ENCODE assay signal across 8 cellular contexts in the genomic region with DNA sequence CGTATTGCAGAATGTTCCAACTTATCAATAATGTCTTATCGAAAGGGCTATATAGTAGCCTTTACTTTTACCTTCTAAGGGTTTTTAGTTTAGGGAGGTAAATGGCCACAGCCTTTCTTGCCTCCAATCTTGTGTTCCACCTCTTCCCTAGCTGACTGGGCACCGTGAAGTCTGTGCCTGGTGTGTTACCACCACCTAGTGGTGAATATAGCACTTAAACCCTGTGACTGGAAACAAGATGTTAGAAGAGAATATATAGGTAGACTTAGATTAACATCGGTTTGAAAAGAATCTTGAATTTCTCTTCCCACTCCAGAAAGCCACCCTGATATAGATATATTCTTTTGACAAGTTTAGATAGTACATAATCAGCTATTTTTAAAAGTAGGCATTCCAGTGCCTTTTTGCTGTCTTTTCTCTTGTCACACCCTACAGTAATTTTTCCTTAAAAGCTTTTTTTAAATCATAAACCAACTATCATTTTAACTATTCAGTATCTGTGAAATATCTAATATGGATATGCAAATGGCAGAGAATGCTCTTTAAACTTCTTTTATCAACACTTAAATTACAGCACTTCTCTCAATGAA. TPM values are rescaled to one million over a fixed set of nuclear protein-coding genes. Genes with fewer than 3 reads are reported as not detected.
DNase-seq lines count a peak whose midpoint lies in the region; ATAC-seq and TF ChIP-seq lines count a peak whose summit lies in the region.

No MANE protein-coding gene starts in this region.

- no peaks in the 10 kb centered on the region for H3K36me3 ChIP-seq in psoas muscle (ENCODE audit: insufficient read depth in 1 of 2, low read depth in 1 of 2)

- POLR2A ChIA-PET in RWPE1 (lab: Yijun Ruan, JAX; ENCODE audit: low non-redundant PET), result no interaction called here

- no peaks in the 10 kb centered on the region for H3K9me3 ChIP-seq in psoas muscle

- H3K4me1 ChIP-seq in psoas muscle, result no peaks in the 10 kb centered on the region

- H3K36me3 Mint-ChIP-seq in activated naive CD4-positive, alpha-beta T cell treated with anti-CD3 and anti-CD28 coated beads, Interleukin-2, amount 50 U/mL, for 72 hours, result no peaks in the 10 kb centered on the region

- H3K27ac Mint-ChIP-seq in activated naive CD4-positive, alpha-beta T cell treated with anti-CD3 and anti-CD28 coated beads, Interleukin-2, amount 50 U/mL, for 72 hours, result no peak overlapping the region

- no peak overlapping the region for H3K4me3 ChIP-seq in psoas muscle

- CTCF ChIA-PET in RWPE1 (lab: Yijun Ruan, JAX), result interaction anchor here (0.5 to 1.7 kb wide), 15 partner anchors 8 to 1226 kb away, joined by 3 to 11 read pairs (median 4); no protein-coding TSS in a partner anchor

- peak; percentile 97 for ATAC-seq in GM21526 (IDR thresholded peaks at IDR 0.05; ENCODE audit: low FRiP score, unreplicated experiment)
- peak; percentile 84 to 89 for ATAC-seq in activated naive CD4-positive, alpha-beta T cell treated with anti-CD3 and anti-CD28 coated beads, Interleukin-2, amount 50 U/mL, for 72 hours
- peak; percentile 68 to 88 (median 82) for ATAC-seq in psoas muscle
- ATAC-seq in HG02970 (IDR thresholded peaks at IDR 0.05; ENCODE audit: low FRiP score, unreplicated experiment), result no peak

- H3K27ac ChIP-seq in RWPE1, result no peak overlapping the region
- no peak overlapping the region for H3K27ac ChIP-seq in psoas muscle

- H3K27me3 ChIP-seq in psoas muscle (ENCODE audit: insufficient read depth in 3 of 3, low read length in 2 of 3), result no peaks in the 10 kb centered on the region

- intact Hi-C loops in head of caudate nucleus (cut with DNase I) (no loop called here), psoas muscle (cut with DNase I) (loop anchor here in 1 of 2 donors (2.0 kb wide), 1 partner anchor 344 kb away; no protein-coding TSS in a partner anchor)

- no peaks in the 10 kb centered on the region for H3K9me3 Mint-ChIP-seq in activated naive CD4-positive, alpha-beta T cell treated with anti-CD3 and anti-CD28 coated beads, Interleukin-2, amount 50 U/mL, for 72 hours

- WGBS in psoas muscle, 3 donors, result 31 to 32% (median 32%) methylated on average over 4 of the region's 4 CpGs

- TF ChIP-seq CTCF in RWPE1 (conservative IDR thresholded peaks at IDR 0.05; ENCODE audit: low read depth) (peak; percentile 84), psoas muscle (IDR thresholded peaks at IDR 0.05) (peak; percentile 86)

- peak; percentile 83 for DNase-seq in GM03348 (ENCODE audit: low spot score)
- DNase-seq in HT-29 (ENCODE audit: low spot score), result peak; percentile 81
- peak; percentile 76 for DNase-seq in RWPE1 (ENCODE audit: low spot score)
- DNase-seq in activated naive CD4-positive, alpha-beta T cell treated with anti-CD3 and anti-CD28 coated beads, Interleukin-2, amount 50 U/mL, for 72 hours (ENCODE audit: low spot score in 2 of 2), result peak in 1 of 2 donors; percentile 39
- peak; percentile 8 to 83 (median 60) for DNase-seq in head of caudate nucleus
- peak in 1 of 2 donors; percentile 27 for DNase-seq in psoas muscle

RNA-seq across cellular contexts. Expression of a gene that starts 27.8 kb away (rescaled TPM):
- total RNA-seq in HT-29 (2014; rRNA removed; shearing (Covaris generic)), result not detected in 2 replicates
- total RNA-seq in activated naive CD4-positive, alpha-beta T cell treated with anti-CD3 and anti-CD28 coated beads, Interleukin-2, amount 50 U/mL, for 72 hours, result not detected
- not detected for total RNA-seq in psoas muscle
- polyA plus RNA-seq in psoas muscle, result not detected

RNA-seq across cellular contexts. Expression of a gene that starts 47.9 kb away (rescaled TPM):
- total RNA-seq in HT-29 (2014; rRNA removed; shearing (Covaris generic)), result not detected in 2 replicates
- total RNA-seq in activated naive CD4-positive, alpha-beta T cell treated with anti-CD3 and anti-CD28 coated beads, Interleukin-2, amount 50 U/mL, for 72 hours, result not detected
- total RNA-seq in psoas muscle, result not detected
- not detected for polyA plus RNA-seq in psoas muscle
